Comparison of ENCODE assay signal across 9 cellular contexts in the genomic region with DNA sequence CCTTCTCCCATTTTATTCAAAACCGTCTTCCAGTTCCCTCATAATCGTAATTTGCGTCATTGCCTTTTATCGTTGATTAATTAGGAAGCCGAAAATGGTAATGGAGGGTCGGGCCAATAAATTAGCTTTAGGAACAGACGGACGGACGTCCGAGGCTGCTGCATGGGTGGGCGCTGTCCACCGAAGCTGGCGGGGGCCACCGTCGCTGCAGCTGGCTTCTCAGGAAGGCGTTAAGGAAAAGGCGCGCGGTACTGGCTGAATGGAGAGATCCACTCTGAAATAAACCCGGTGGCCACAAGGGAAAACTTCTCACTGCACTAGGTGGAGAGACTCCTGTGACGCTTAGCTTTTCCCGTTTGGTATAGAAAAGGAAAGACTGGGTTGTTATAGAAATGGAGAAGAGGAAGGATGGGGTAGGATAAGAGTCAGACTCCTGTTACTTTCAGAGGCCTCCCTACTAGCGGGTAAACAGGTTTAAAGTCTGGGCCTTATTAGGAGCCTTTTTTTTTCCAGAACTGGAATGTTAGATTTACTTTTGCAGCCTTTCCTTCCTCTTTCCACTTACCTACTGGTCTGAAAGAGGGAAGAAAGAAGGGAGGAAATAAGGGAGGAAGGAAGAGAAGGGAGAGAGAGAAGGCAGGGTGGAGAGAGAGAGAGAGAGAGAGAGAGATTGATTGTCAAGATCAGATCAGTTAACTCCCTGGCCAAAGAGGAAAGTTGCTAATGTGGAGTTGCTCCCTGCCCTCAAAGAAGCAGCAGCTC. TPM values are rescaled to one million over a fixed set of nuclear protein-coding genes. Genes with fewer than 3 reads are reported as not detected.
DNase-seq lines count a peak whose midpoint lies in the region; ATAC-seq and TF ChIP-seq lines count a peak whose summit lies in the region.
"Had no signal": no experiment of that assay in that cellular context is flagged by ENCODE, and none has a peak within 500 bp of the region (broad histone marks: within the 10 kb centered on the region; RNA-seq: fewer than 3 reads in every experiment).

No MANE protein-coding gene starts in this region.

- no peaks in the 10 kb centered on the region for H3K36me3 Mint-ChIP-seq in activated CD8-positive, alpha-beta T cell treated with anti-CD3 and anti-CD28 coated beads for 36 hours (ENCODE audit: low read depth)

- H3K27ac ChIP-seq in HEK293 (ENCODE audit: extremely low read depth, low read depth, low read length) (no peak overlapping the region), SJCRH30 (no peak overlapping the region)

- no peaks in the 10 kb centered on the region for H3K4me1 ChIP-seq in HEK293 (ENCODE audit: control insufficient read depth, insufficient read depth, low read length)
- no peaks in the 10 kb centered on the region for H3K4me1 ChIP-seq in SJCRH30

- H3K9me3 Mint-ChIP-seq in activated CD8-positive, alpha-beta T cell treated with anti-CD3 and anti-CD28 coated beads for 36 hours, result no peaks in the 10 kb centered on the region

- TF ChIP-seq CTCF in HEK293 (tag by site-specific recombination; IDR thresholded peaks at IDR 0.05) (no peak), fibroblast of villous mesenchyme (IDR thresholded peaks at IDR 0.05; ENCODE audit: insufficient read depth, low read depth, low read length) (no peak)
- TF ChIP-seq CTCF in activated CD8-positive, alpha-beta T cell treated with anti-CD3 and anti-CD28 coated beads for 36 hours (IDR thresholded peaks at IDR 0.05), result no peak

- peaks cover 32% of the 10 kb centered on the region for H3K4me1 Mint-ChIP-seq in activated CD8-positive, alpha-beta T cell treated with anti-CD3 and anti-CD28 coated beads for 36 hours (ENCODE audit: low read depth)

- H3K27me3 ChIP-seq in SJCRH30, result no peaks in the 10 kb centered on the region

- DNase-seq in activated CD8-positive, alpha-beta T cell treated with anti-CD3 and anti-CD28 coated beads for 36 hours, result no peak
- DNase-seq in fibroblast of villous mesenchyme (ENCODE audit: low read depth), result no peak
- no peak for DNase-seq in skeletal muscle cell (ENCODE audit: low read depth)
- DNase-seq in epidermal melanocyte (ENCODE audit: insufficient read length, low spot score), result no peak
- DNase-seq in ecto neural progenitor cell (ENCODE audit: low spot score), result no peak
- no peak for DNase-seq in SJCRH30
- no peak for DNase-seq in SW 1271 (lab: John Stamatoyannopoulos, UW)
- DNase-seq: activated effector memory CD4-positive, alpha-beta T cell treated with anti-CD3 and anti-CD28 coated beads, Interleukin-2, amount 50 U/mL, for 16 hours had no signal

- peak overlapping the region; percentile 85 for H3K4me3 Mint-ChIP-seq in activated CD8-positive, alpha-beta T cell treated with anti-CD3 and anti-CD28 coated beads for 36 hours

- POLR2A ChIA-PET in HEK293 (lab: Yijun Ruan, JAX), result no interaction called here
- POLR2A ChIA-PET in activated CD8-positive, alpha-beta T cell treated with anti-CD3 and anti-CD28 coated beads for 36 hours (lab: Charles Lee), result interaction anchor here (0.7 to 5.9 kb wide), 5 partner anchors 10 to 301 kb away, joined by 3 to 40 read pairs (median 3); partner anchors contain the start of gene PRDM8

- H3K4me3 ChIP-seq in HEK293 (ENCODE audit: low read depth, low read length) (no peak overlapping the region), fibroblast of villous mesenchyme (ENCODE audit: low read depth, low read length) (peak overlapping the region; percentile 71), skeletal muscle cell (ENCODE audit: low read depth, low read length) (peak overlapping the region; percentile 90), SJCRH30 (no peak overlapping the region)

- intact Hi-C loops in activated CD8-positive, alpha-beta T cell treated with anti-CD3 and anti-CD28 coated beads for 36 hours (cut with micrococcal nuclease), result loop anchor here (2.0 kb wide), 2 partner anchors 15 to 127 kb away; no protein-coding TSS in a partner anchor

- H3K27me3 Mint-ChIP-seq in activated CD8-positive, alpha-beta T cell treated with anti-CD3 and anti-CD28 coated beads for 36 hours, result peaks cover 13% of the 10 kb centered on the region

- CTCF ChIA-PET in HEK293 (lab: Yijun Ruan, JAX), result interaction anchor here (0.6 to 2.1 kb wide), 7 partner anchors 16 to 1233 kb away, joined by 3 to 8 read pairs (median 4); no protein-coding TSS in a partner anchor
- CTCF ChIA-PET in activated CD8-positive, alpha-beta T cell treated with anti-CD3 and anti-CD28 coated beads for 36 hours (lab: Charles Lee), result interaction anchor here (0.8 to 11.8 kb wide), 13 partner anchors 8 to 205 kb away, joined by 3 to 153 read pairs (median 7); partner anchors contain the start of genes ANTXR2 and PRDM8

- ATAC-seq in activated CD8-positive, alpha-beta T cell treated with anti-CD3 and anti-CD28 coated beads for 36 hours, result no peak

- no peaks in the 10 kb centered on the region for H3K36me3 ChIP-seq in HEK293 (ENCODE audit: control insufficient read depth in 2 of 2, insufficient read depth in 1 of 2, low read length in 2 of 2)
- H3K36me3 ChIP-seq in SJCRH30, result no peaks in the 10 kb centered on the region

- no peaks in the 10 kb centered on the region for H3K9me3 ChIP-seq in HEK293 (ENCODE audit: control insufficient read depth, insufficient read depth, low read depth, low read length)
- no peaks in the 10 kb centered on the region for H3K9me3 ChIP-seq in SJCRH30 (replicated peaks)

- H3K27ac Mint-ChIP-seq in activated CD8-positive, alpha-beta T cell treated with anti-CD3 and anti-CD28 coated beads for 36 hours, result peak overlapping the region; percentile 92

TF ChIP-seq in HEK293, 187 proteins besides CTCF, POLR2A, EP300 and RAD21:
- peak; percentile 79 for TF ChIP-seq ZNF596 (tag by site-specific recombination; IDR thresholded peaks at IDR 0.05)
- TF ChIP-seq ZNF121 (tag by site-specific recombination; IDR thresholded peaks at IDR 0.05), result no peak

RNA-seq across cellular contexts. Expression of gene PRDM8, which starts 11.3 kb away (rescaled TPM):
- 1 to 10 TPM; 2.8 to 3.2 TPM for total RNA-seq in activated CD8-positive, alpha-beta T cell treated with anti-CD3 and anti-CD28 coated beads for 36 hours
- total RNA-seq in fibroblast of villous mesenchyme, result 7.3 and 7.7 TPM in 2 replicates
- total RNA-seq in SJCRH30 (2014; rRNA removed; shearing (Covaris generic)), result 1.5 and 2.5 TPM in 2 replicates

Comparison
In these comparisons a context has a peak if more than half of its experiments do, and no peak if none do; other contexts are left out.
1. H3K4me3 ChIP-seq: peak in fibroblast of villous mesenchyme (single experiment) and skeletal muscle cell (single experiment); none in HEK293 (single experiment) and SJCRH30 (single experiment).